Comparison of ENCODE assay signal across 21 cellular contexts in genomic region chr22:17332109-17332508, GRCh38. TPM values are rescaled to one million over a fixed set of nuclear protein-coding genes. Genes with fewer than 3 reads are reported as not detected.
DNase-seq lines count a peak whose midpoint lies in the region; ATAC-seq, FAIRE-seq and TF ChIP-seq lines count a peak whose summit lies in the region.
"Had no signal": no experiment of that assay in that cellular context is flagged by ENCODE, and none has a peak within 500 bp of the region (broad histone marks: within the 10 kb centered on the region; RNA-seq: fewer than 3 reads in every experiment).

No MANE protein-coding gene starts in this region.

- intact Hi-C loops in HepG2 (cut with micrococcal nuclease; ENCODE audit: unreplicated experiment), result no loop called here

- WGBS in liver, result 79% methylated on average over 9 of the region's 9 CpGs
- WGBS in HepG2 (ENCODE audit: low lambda C conversion rate), result 56% methylated on average over 7 of the region's 9 CpGs

- H3K9ac ChIP-seq in liver (ENCODE audit: low read depth in 1 of 2, low read length in 2 of 2) (no peak overlapping the region), HepG2 (ENCODE audit: insufficient read depth, low read depth, low read length) (no peak overlapping the region), Loucy (ENCODE audit: low read depth, low read length, poor library complexity, severe bottlenecking) (no peak overlapping the region)
- H3K9ac ChIP-seq: BLaER1 treated with 17β-estradiol and CSF1 and Interleukin-3, amounts not matched to agents 10 nM and 100 nM; GM23248 had no signal

- no TSS peak for BruUV-seq in HepG2 (replicated peaks; lab: Mats Ljungman, UMichigan)

- no peak for TF ChIP-seq CTCF in liver (IDR thresholded peaks at IDR 0.05; ENCODE audit: low read depth, low read length, missing input control)
- TF ChIP-seq CTCF in HepG2 (CRISPR knock-in tag; IDR thresholded peaks at IDR 0.05), result no peak
- no peak for TF ChIP-seq CTCF in Loucy (conservative IDR thresholded peaks at IDR 0.05; ENCODE audit: low read length)
- no peak for TF ChIP-seq CTCF in GM20000 (IDR thresholded peaks at IDR 0.05; ENCODE audit: extremely low read depth, missing control alignments)

- CTCF ChIA-PET in HepG2 (lab: Yijun Ruan, JAX; ENCODE audit: low intra/inter-chr PET ratio, low total read pairs), result no interaction called here

- H3K36me3 ChIP-seq in liver (ENCODE audit: control insufficient read depth in 4 of 4, insufficient read depth in 3 of 4, low read depth in 1 of 4, low read length in 3 of 4) (no peaks in the 10 kb centered on the region), HepG2 (replicated peaks in 1 of 2; ENCODE audit: control insufficient read depth in 1 of 2, insufficient read depth in 2 of 2, low read length in 2 of 2) (no peaks in the 10 kb centered on the region), Loucy (ENCODE audit: insufficient read depth, low read length) (no peaks in the 10 kb centered on the region)
- H3K36me3 ChIP-seq: BLaER1 treated with 17β-estradiol and CSF1 and Interleukin-3, amounts not matched to agents 10 nM and 100 nM had no signal

- POLR2A ChIA-PET in HepG2 (lab: Yijun Ruan, JAX), result no interaction called here

- H3F3A ChIP-seq in Loucy (ENCODE audit: low read depth), result no peaks in the 10 kb centered on the region

- H3K27me3 ChIP-seq in liver (ENCODE audit: control insufficient read depth in 4 of 4, insufficient read depth in 4 of 4, low read length in 3 of 4) (no peaks in the 10 kb centered on the region), HepG2 (ENCODE audit: control insufficient read depth in 1 of 2, insufficient read depth in 2 of 2, low read length in 2 of 2) (peaks cover 0 to 13% of the 10 kb centered on the region in 2 experiments; a peak in 1 of 5 replicates), Loucy (ENCODE audit: insufficient read depth, low read length, poor library complexity, severe bottlenecking) (no peaks in the 10 kb centered on the region)
- H3K27me3 ChIP-seq: BLaER1 treated with 17β-estradiol and CSF1 and Interleukin-3, amounts not matched to agents 10 nM and 100 nM had no signal

- no peak for ATAC-seq in HepG2
- ATAC-seq in left lobe of liver, result peak; percentile 13
- ATAC-seq in HG02981 (IDR thresholded peaks at IDR 0.05; ENCODE audit: unreplicated experiment), result no peak
- no peak for ATAC-seq in GM19328 (IDR thresholded peaks at IDR 0.05; ENCODE audit: unreplicated experiment)
- ATAC-seq: CD8-positive, alpha-beta T cell; GM12878; K562 had no signal

- no peak overlapping the region for H3K4me3 ChIP-seq in liver (ENCODE audit: low read depth in 1 of 3, low read length in 3 of 3)
- H3K4me3 ChIP-seq in HepG2 (replicated peaks in 1 of 3; ENCODE audit: insufficient read depth in 1 of 3, low read depth in 2 of 3, low read length in 3 of 3), result no peak overlapping the region
- H3K4me3 ChIP-seq in Loucy (ENCODE audit: low read length, poor library complexity, severe bottlenecking), result no peak overlapping the region
- H3K4me3 ChIP-seq: BLaER1 treated with 17β-estradiol and CSF1 and Interleukin-3, amounts not matched to agents 10 nM and 100 nM; GM12878; GM23248; K562 had no signal

- in situ Hi-C loops in HepG2 (cut with HindIII; ENCODE audit: extremely low pct_ligation_motif_present, low pct_unique_long_range_greater_than_20kb), result no loop called here

- TF ChIP-seq POLR2A in HepG2 (IDR thresholded peaks at IDR 0.05; ENCODE audit: insufficient read depth in 1 of 2, low read depth in 2 of 2, low read length in 2 of 2), result no peak

- TF ChIP-seq RAD21 in liver (IDR thresholded peaks at IDR 0.05) (no peak), HepG2 (CRISPR knock-in tag; IDR thresholded peaks at IDR 0.05) (no peak)

- H3K9me3 ChIP-seq in liver (ENCODE audit: control insufficient read depth in 4 of 4, low read length in 3 of 4), result no peaks in the 10 kb centered on the region
- H3K9me3 ChIP-seq in HepG2 (ENCODE audit: low read length), result no peaks in the 10 kb centered on the region
- H3K9me3 ChIP-seq in Loucy (ENCODE audit: insufficient read depth, low read depth, low read length), result no peaks in the 10 kb centered on the region
- H3K9me3 ChIP-seq: BLaER1 treated with 17β-estradiol and CSF1 and Interleukin-3, amounts not matched to agents 10 nM and 100 nM had no signal

- H4K20me1 ChIP-seq in HepG2 (ENCODE audit: insufficient read depth, low read length) (no peaks in the 10 kb centered on the region), Loucy (ENCODE audit: insufficient read depth, low read length, poor library complexity, severe bottlenecking) (no peaks in the 10 kb centered on the region)
- H4K20me1 ChIP-seq: BLaER1 treated with 17β-estradiol and CSF1 and Interleukin-3, amounts not matched to agents 10 nM and 100 nM had no signal

- no peaks in the 10 kb centered on the region for H3K9me2 ChIP-seq in Loucy (replicated peaks; ENCODE audit: low read depth, low read length)

- H3K4me1 ChIP-seq in liver (ENCODE audit: control insufficient read depth in 4 of 4, insufficient read depth in 4 of 4, low read length in 3 of 4) (peaks cover 8 to 21% (median 10%) of the 10 kb centered on the region in 4 donors), HepG2 (ENCODE audit: insufficient read depth, low read length) (no peaks in the 10 kb centered on the region), Loucy (ENCODE audit: insufficient read depth, low read length, poor library complexity, severe bottlenecking) (peaks cover 3% of the 10 kb centered on the region)

- FAIRE-seq in HepG2 (lab: Jason Lieb, UNC), result no peak
- FAIRE-seq: GM12878, H54, K562 had no signal

- H3K27ac ChIP-seq in liver (ENCODE audit: low read depth in 1 of 2, low read length in 2 of 2) (peak overlapping the region; percentile 73 to 92), HepG2 (ENCODE audit: extremely low read length, insufficient read depth, low read length) (no peak overlapping the region)
- H3K27ac ChIP-seq: BLaER1 treated with 17β-estradiol and CSF1 and Interleukin-3, amounts not matched to agents 10 nM and 100 nM; GM23248; HL-60 had no signal

- no peak for DNase-seq in HepG2 (ENCODE audit: low spot score)
- no peak for DNase-seq in left lobe of liver (ENCODE audit: low spot score)
- no peak for DNase-seq in GM20000 (ENCODE audit: low spot score)
- DNase-seq: Calu3; CD8-positive, alpha-beta T cell; DMS79 treated with DMSO at 0.1 percent for 48 hours; EL; GM23248; HCEC 1CT; HFFc6; IMR-90 had no signal

- H2AFZ ChIP-seq in HepG2 (ENCODE audit: low read length), result no peak overlapping the region
- 0 out of 2 replicates have a peak overlapping the region, but pooled peaks have one; percentile 64 for H2AFZ ChIP-seq in Loucy (ENCODE audit: low read length)
- H2AFZ ChIP-seq: GM23248 had no signal

- H3K4me2 ChIP-seq in HepG2 (ENCODE audit: low read depth, low read length), result no peak overlapping the region
- H3K4me2 ChIP-seq in Loucy (ENCODE audit: low read depth, low read length, poor library complexity, severe bottlenecking), result no peak overlapping the region

- no peak for TF ChIP-seq EP300 in HepG2 (IDR thresholded peaks at IDR 0.05; ENCODE audit: low read depth in 2 of 2, low read length in 2 of 2)
- no peak for TF ChIP-seq EP300 in HepG2 (CRISPR knock-in tag; IDR thresholded peaks at IDR 0.05; ENCODE audit: borderline replicate concordance)

- H3K79me2 ChIP-seq in HepG2 (ENCODE audit: insufficient read depth, low read length), result no peaks in the 10 kb centered on the region
- H3K79me2 ChIP-seq in Loucy (ENCODE audit: insufficient read depth, low read length), result no peaks in the 10 kb centered on the region

TF ChIP-seq in liver, 16 proteins besides CTCF, POLR2A, EP300 and RAD21 (continues in another document):
- TF ChIP-seq JUND (IDR thresholded peaks at IDR 0.05), result no peak
- TF ChIP-seq RXRA (IDR thresholded peaks at IDR 0.05), result no peak

TF ChIP-seq in HepG2, 621 proteins besides CTCF, POLR2A, EP300 and RAD21 (continues in another document):
- TF ChIP-seq RFX1 (IDR thresholded peaks at IDR 0.05) (no peak), MTA3 (CRISPR knock-in tag; IDR thresholded peaks at IDR 0.05) (no peak), CREB1 (IDR thresholded peaks at IDR 0.05) (no peak), CREB1 (CRISPR knock-in tag; IDR thresholded peaks at IDR 0.05) (no peak), SMAD9 (CRISPR knock-in tag; IDR thresholded peaks at IDR 0.05) (no peak), STAT5B (CRISPR knock-in tag; IDR thresholded peaks at IDR 0.05) (no peak), ZNF660 (CRISPR knock-in tag; IDR thresholded peaks at IDR 0.05; ENCODE audit: borderline replicate concordance, low read depth) (no peak), ZNF10 (CRISPR knock-in tag; IDR thresholded peaks at IDR 0.05; ENCODE audit: borderline replicate concordance, low read depth) (no peak), MED8 (CRISPR knock-in tag; IDR thresholded peaks at IDR 0.05; ENCODE audit: insufficient replicate concordance) (no peak)

RNA-seq across cellular contexts. Expression of gene CECR2, which starts 37.2 kb away (rescaled TPM):
- total RNA-seq in liver, result 1 to 10 TPM; 2.1 to 9.7 TPM
- 1 to 10 TPM; 1.8 to 2.0 TPM for polyA plus RNA-seq in liver
- total RNA-seq in HepG2 (2016; rRNA removed; fragmentation: Illumina TruSeq; extraction: Trizol), result not detected in 2 replicates
- total RNA-seq in HepG2 (2016; cell fraction: cytosol; rRNA removed; fragmentation: Illumina TruSeq; extraction: Trizol; ENCODE audit: low read depth), result not detected in 2 replicates
- total RNA-seq in HepG2 (2016; cell fraction: insoluble cytoplasmic fraction; rRNA removed; fragmentation: Illumina TruSeq; extraction: Trizol), result not detected in 2 replicates
- total RNA-seq in HepG2 (2016; cell fraction: membrane; rRNA removed; fragmentation: Illumina TruSeq; extraction: Trizol), result not detected in 2 replicates
- not detected in 2 replicates for total RNA-seq in HepG2 (2016; cell fraction: nucleus; rRNA removed; fragmentation: Illumina TruSeq; extraction: Trizol)
- 0.01 TPM in 1 of 2 replicates, not detected in the other for polyA plus RNA-seq in HepG2 (2011; rRNA removed)
- polyA plus RNA-seq in HepG2 (2011; cell fraction: cytosol; rRNA removed), result not detected in 2 replicates
- polyA plus RNA-seq in HepG2 (2011; cell fraction: nucleus; rRNA removed), result 0.03 and 0.05 TPM in 2 replicates
- polyA plus RNA-seq in HepG2 (2012), result not detected in 2 replicates
- not detected in 2 replicates for polyA plus RNA-seq in HepG2 (2016; cell fraction: cytosol; fragmentation: Illumina TruSeq; extraction: Trizol; ENCODE audit: low read depth)
- not detected in 2 replicates for polyA plus RNA-seq in HepG2 (2016; cell fraction: insoluble cytoplasmic fraction; fragmentation: Illumina TruSeq; extraction: Trizol; ENCODE audit: low read depth)
- not detected in 2 replicates for polyA plus RNA-seq in HepG2 (2016; cell fraction: membrane; fragmentation: Illumina TruSeq; extraction: Trizol; ENCODE audit: low read depth)
- polyA plus RNA-seq in HepG2 (2016; cell fraction: nucleus; fragmentation: Illumina TruSeq; extraction: Trizol; ENCODE audit: insufficient read depth, low read depth), result not detected in 2 replicates
- polyA minus RNA-seq in HepG2 (2011; rRNA and poly(A)+ RNA removed; ENCODE audit: low replicate concordance), result 0.02 and 0.04 TPM in 2 replicates
- not detected in 2 replicates for polyA minus RNA-seq in HepG2 (2011; cell fraction: cytosol; rRNA and poly(A)+ RNA removed)
- not detected in 2 replicates for polyA minus RNA-seq in HepG2 (2011; cell fraction: nucleus; rRNA and poly(A)+ RNA removed)
- total RNA-seq in left lobe of liver, result 12.0 TPM
- total RNA-seq: A172, GM23248, HFFc6, IMR-90 had no signal
